In genomic region chr22:30406400-30406799, GRCh38 we compare ENCODE assay signal across 31 cellular contexts.
"Had no signal": no experiment of that assay in that cellular context is flagged by ENCODE, and none has a peak within 500 bp of the region (broad histone marks: within the 10 kb centered on the region; RNA-seq: fewer than 3 reads in every experiment).

No MANE protein-coding gene starts in this region.

- H3K27ac ChIP-seq: esophagus muscularis mucosa, foreskin keratinocyte, gastrocnemius medialis, heart left ventricle had no signal

- H3K4me1 ChIP-seq: heart left ventricle had no signal

- FAIRE-seq: astrocyte, colon had no signal

- H3K9me3 ChIP-seq: esophagus muscularis mucosa, gastrocnemius medialis, heart left ventricle had no signal

- H3K9me3 Mint-ChIP-seq: activated CD4-positive, alpha-beta memory T cell treated with anti-CD3 and anti-CD28 coated beads for 36 hours; activated CD4-positive, alpha-beta T cell treated with anti-CD3 and anti-CD28 coated beads, Interleukin-2, amount 10 ng/mL, durations not matched to agents 24 days and 14 days; activated T-helper 1 cell treated with anti-CD3 and anti-CD28 coated beads, Interleukin-12 subunit alpha, Interleukin-12 subunit beta, Interleukin-2, Interleukin-4 antibody, amounts not matched to agents 30 ng/mL and 10 ng/mL and 1 ng/mL, durations not matched to agents 14 hours and 24 hours and 36 hours; effector memory CD8-positive, alpha-beta T cell had no signal

- H3K27ac Mint-ChIP-seq: activated CD4-positive, alpha-beta memory T cell treated with anti-CD3 and anti-CD28 coated beads for 36 hours; activated CD4-positive, alpha-beta T cell treated with anti-CD3 and anti-CD28 coated beads for 36 hours; activated CD4-positive, alpha-beta T cell treated with anti-CD3 and anti-CD28 coated beads, Interleukin-2, amount 10 ng/mL, durations not matched to agents 24 days and 14 days; activated CD8-positive, alpha-beta memory T cell treated with anti-CD3 and anti-CD28 coated beads, Interleukin-2, amount 10 ng/mL, durations not matched to agents 7 days and 5 days; activated CD8-positive, alpha-beta T cell treated with anti-CD3 and anti-CD28 coated beads, Interleukin-2, amount 10 ng/mL, durations not matched to agents 7 days and 5 days; activated naive CD8-positive, alpha-beta T cell; activated T-helper 1 cell treated with anti-CD3 and anti-CD28 coated beads, Interleukin-12 subunit alpha, Interleukin-12 subunit beta, Interleukin-2, Interleukin-4 antibody, amounts not matched to agents 30 ng/mL and 10 ng/mL and 1 ng/mL, durations not matched to agents 14 hours and 24 hours and 36 hours; effector memory CD8-positive, alpha-beta T cell had no signal

- ATAC-seq: activated CD4-positive, alpha-beta T cell treated with anti-CD3 and anti-CD28 coated beads for 36 hours; activated CD8-positive, alpha-beta memory T cell treated with anti-CD3 and anti-CD28 coated beads, Interleukin-2, amount 10 ng/mL, durations not matched to agents 7 days and 5 days; activated CD8-positive, alpha-beta T cell treated with anti-CD3 and anti-CD28 coated beads, Interleukin-2, amount 10 ng/mL, durations not matched to agents 7 days and 5 days; effector memory CD8-positive, alpha-beta T cell; foreskin keratinocyte; gastrocnemius medialis; heart left ventricle had no signal

- DNase-seq: activated CD4-positive, alpha-beta memory T cell treated with anti-CD3 and anti-CD28 coated beads for 36 hours; activated CD4-positive, alpha-beta T cell treated with anti-CD3 and anti-CD28 coated beads for 36 hours; activated CD4-positive, alpha-beta T cell treated with anti-CD3 and anti-CD28 coated beads, Interleukin-2, amount 10 ng/mL, durations not matched to agents 24 days and 14 days; activated CD4-positive, CD25-positive, alpha-beta regulatory T cell; activated CD4-positive, CD25-positive, alpha-beta regulatory T cell treated with anti-CD3 and anti-CD28 coated beads, Interleukin-2, amount 50 U/mL, for 72 hours; activated CD8-positive, alpha-beta memory T cell treated with anti-CD3 and anti-CD28 coated beads, Interleukin-2, amount 10 ng/mL, durations not matched to agents 7 days and 5 days; activated CD8-positive, alpha-beta memory T cell treated with anti-CD3 and anti-CD28 coated beads, Interleukin-2, amount 50 U/mL, for 4 hours; activated CD8-positive, alpha-beta T cell treated with anti-CD3 and anti-CD28 coated beads, Interleukin-2, amount 10 ng/mL, durations not matched to agents 7 days and 5 days; activated gamma-delta T cell; activated naive CD4-positive, alpha-beta T cell; activated naive CD4-positive, alpha-beta T cell treated with anti-CD3 and anti-CD28 coated beads, Interleukin-2, amount 50 U/mL, for 16 hours; activated T-cell treated with anti-CD3 and anti-CD28 coated beads, Interleukin-2, amount 50 U/mL, for 1 hour; activated T-cell treated with anti-CD3 and anti-CD28 coated beads, Interleukin-2, amount 50 U/mL, for 48 hours; amniotic stem cell; anterior cingulate cortex; caudate nucleus; cortex of kidney; dermis blood vessel endothelial cell; effector CD4-positive, alpha-beta T cell; effector memory CD8-positive, alpha-beta T cell; foreskin keratinocyte; gastrocnemius medialis; glutamatergic neuron; heart left ventricle; T-helper 1 cell; T-helper 2 cell had no signal

- H3K27me3 Mint-ChIP-seq: activated CD4-positive, alpha-beta memory T cell treated with anti-CD3 and anti-CD28 coated beads for 36 hours; activated CD4-positive, alpha-beta T cell treated with anti-CD3 and anti-CD28 coated beads for 36 hours; activated CD4-positive, alpha-beta T cell treated with anti-CD3 and anti-CD28 coated beads, Interleukin-2, amount 10 ng/mL, durations not matched to agents 24 days and 14 days; activated CD8-positive, alpha-beta memory T cell treated with anti-CD3 and anti-CD28 coated beads, Interleukin-2, amount 10 ng/mL, durations not matched to agents 7 days and 5 days; activated naive CD8-positive, alpha-beta T cell; effector memory CD8-positive, alpha-beta T cell had no signal

- H3K4me3 Mint-ChIP-seq: activated CD4-positive, alpha-beta memory T cell treated with anti-CD3 and anti-CD28 coated beads for 36 hours; activated CD4-positive, alpha-beta T cell treated with anti-CD3 and anti-CD28 coated beads for 36 hours; activated CD4-positive, alpha-beta T cell treated with anti-CD3 and anti-CD28 coated beads, Interleukin-2, amount 10 ng/mL, durations not matched to agents 24 days and 14 days; activated CD8-positive, alpha-beta memory T cell treated with anti-CD3 and anti-CD28 coated beads, Interleukin-2, amount 10 ng/mL, durations not matched to agents 7 days and 5 days; activated CD8-positive, alpha-beta T cell treated with anti-CD3 and anti-CD28 coated beads, Interleukin-2, amount 10 ng/mL, durations not matched to agents 7 days and 5 days; activated naive CD8-positive, alpha-beta T cell; activated T-helper 1 cell treated with anti-CD3 and anti-CD28 coated beads, Interleukin-12 subunit alpha, Interleukin-12 subunit beta, Interleukin-2, Interleukin-4 antibody, amounts not matched to agents 30 ng/mL and 10 ng/mL and 1 ng/mL, durations not matched to agents 14 hours and 24 hours and 36 hours; effector memory CD8-positive, alpha-beta T cell had no signal

- H3K27me3 ChIP-seq: esophagus muscularis mucosa, foreskin keratinocyte, gastrocnemius medialis, heart left ventricle had no signal

- H3K4me3 ChIP-seq: esophagus muscularis mucosa, gastrocnemius medialis, heart left ventricle had no signal
